8 cellular contexts compared by ENCODE assay signal in genomic region chr4:55650483-55650882, GRCh38. TPM values are rescaled to one million over a fixed set of nuclear protein-coding genes. Genes with fewer than 3 reads are reported as not detected.
"Had no signal": no experiment of that assay in that cellular context is flagged by ENCODE, and none has a peak within 500 bp of the region (broad histone marks: within the 10 kb centered on the region; RNA-seq: fewer than 3 reads in every experiment).

No MANE protein-coding gene starts in this region.

- H3K27ac ChIP-seq: HL-60 had no signal

- DNase-seq: IMR-90, KBM-7 had no signal

- ATAC-seq: HepG2 had no signal

- FAIRE-seq: HepG2, HTR-8/SVneo had no signal

RNA-seq across cellular contexts. Expression of gene NMU, which starts 14.4 kb away (rescaled TPM):
- total RNA-seq: HepG2, IMR-90 had no signal
- polyA plus RNA-seq: HepG2, IMR-90 had no signal

RNA-seq across cellular contexts. Expression of gene PDCL2, which starts 58.4 kb away (rescaled TPM):
- total RNA-seq: HepG2, HT-29, HT1080, IMR-90 had no signal
- polyA plus RNA-seq: HepG2, IgD-negative memory B cell, IMR-90 had no signal
